24 cellular contexts compared by ENCODE assay signal in the genomic region with DNA sequence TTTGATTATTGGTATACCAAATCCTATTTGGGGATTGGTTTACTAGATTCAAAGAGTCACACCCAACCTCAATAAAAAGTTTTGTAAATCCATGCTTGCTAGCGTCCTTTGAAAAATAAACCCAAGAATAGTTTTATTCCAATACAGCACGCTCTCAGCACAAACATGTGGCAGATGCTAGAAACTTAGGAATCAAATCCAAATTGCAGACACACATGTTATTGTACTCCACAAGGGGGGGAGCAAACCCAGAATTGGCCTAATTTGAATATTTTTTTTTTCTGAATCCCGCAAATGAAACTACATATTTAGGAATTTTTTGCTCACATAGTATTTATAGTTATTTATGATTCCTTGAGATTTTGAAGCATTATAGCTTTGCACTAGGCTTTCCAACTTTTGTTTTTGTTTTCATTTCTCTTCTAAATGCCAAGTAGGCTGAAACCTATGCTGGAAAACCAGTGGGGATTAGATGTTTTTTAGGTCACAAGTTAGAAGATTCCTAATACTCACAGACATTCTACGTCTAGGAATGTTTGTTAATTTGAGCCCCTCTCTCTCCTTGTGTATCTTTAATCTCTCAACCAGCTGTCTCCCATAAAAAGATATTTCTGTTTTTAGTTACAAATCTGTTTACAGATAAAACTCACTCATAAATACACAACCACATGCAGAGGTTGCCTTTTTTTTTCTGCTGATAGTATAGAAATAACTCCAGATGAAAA. TPM values are rescaled to one million over a fixed set of nuclear protein-coding genes. Genes with fewer than 3 reads are reported as not detected.
DNase-seq lines count a peak whose midpoint lies in the region; ATAC-seq and TF ChIP-seq lines count a peak whose summit lies in the region.
"Had no signal": no experiment of that assay in that cellular context is flagged by ENCODE, and none has a peak within 500 bp of the region (broad histone marks: within the 10 kb centered on the region; RNA-seq: fewer than 3 reads in every experiment).

No MANE protein-coding gene starts in this region.

- H3K4me3 ChIP-seq in SK-N-SH (ENCODE audit: low read depth in 2 of 2, low read length in 1 of 2) = no peak overlapping the region
- H3K4me3 ChIP-seq in foreskin fibroblast (ENCODE audit: low read depth in 1 of 2, low read length in 2 of 2) = no peak overlapping the region
- H3K4me3 ChIP-seq: left lung, sigmoid colon had no signal

- H3K4me1 ChIP-seq in SK-N-SH (ENCODE audit: control insufficient read depth in 1 of 2, insufficient read depth in 2 of 2, low read depth in 1 of 2, low read length in 1 of 2) = no peaks in the 10 kb centered on the region; a peak in 1 of 4 replicates
- H3K4me1 ChIP-seq: left lung had no signal

- WGBS in SK-N-SH (ENCODE audit: low lambda C conversion rate) = 74% methylated on average over 4 of the region's 4 CpGs

- POLR2A ChIA-PET in SK-N-SH (lab: Yijun Ruan, JAX) (no interaction called here), HEK293T (lab: Yijun Ruan, JAX) (no interaction called here)

- no peak for TF ChIP-seq EP300 in SK-N-SH (IDR thresholded peaks at IDR 0.05; ENCODE audit: borderline replicate concordance in 1 of 2, low read depth in 1 of 2, low read length in 1 of 2)

- TF ChIP-seq CTCF in SK-N-SH (IDR thresholded peaks at IDR 0.05) (0 out of 2 replicates have a peak, but pooled peaks have one; percentile 6), foreskin fibroblast (IDR thresholded peaks at IDR 0.05; ENCODE audit: low read depth, low read length) (peak; percentile 4)

- DNase-seq in SK-N-SH (peak; percentile 7), LHCN-M2 (ENCODE audit: low read depth) (peak; percentile 5), foreskin fibroblast (peak in 1 of 2 donors; percentile 44), sciatic nerve (ENCODE audit: low spot score) (no peak), cerebellar nuclear complex (lab: John Stamatoyannopoulos, UW) (no peak), HEK293T (ENCODE audit: extremely low spot score) (no peak), RKO (ENCODE audit: low spot score) (no peak)
- DNase-seq: activated B cell treated with CpG ODN at 0.5 μM for 24 hours; activated CD4-positive, alpha-beta memory T cell treated with anti-CD3 and anti-CD28 coated beads, Interleukin-2, amount 10 ng/mL, durations not matched to agents 7 days and 5 days; activated naive CD4-positive, alpha-beta T cell; amygdala; caudate nucleus; CD4-positive, CD25-positive, alpha-beta regulatory T cell; DMS79 treated with DMSO at 0.1 percent for 48 hours; erythroblast; left lung; NCI-H1930; NCI-H226; sigmoid colon; T-helper 9 cell had no signal

- ATAC-seq in SK-N-SH treated with all-trans-retinoic acid at 6 μM for 48 hours (no peak), sciatic nerve (peak; percentile 52)
- ATAC-seq: left lung; Panc1; stimulated activated effector memory CD8-positive, alpha-beta T cell treated with anti-CD3 and anti-CD28 coated beads, Interleukin-12 subunit alpha, Interleukin-12 subunit beta, amount 100 ng/mL, for 72 hours had no signal

- CTCF ChIA-PET in SK-N-SH (lab: Yijun Ruan, JAX) (no interaction called here), HEK293T (lab: Yijun Ruan, JAX) (no interaction called here)

- H3K79me2 ChIP-seq in SK-N-SH (ENCODE audit: insufficient read depth) = no peaks in the 10 kb centered on the region

- H3K27ac ChIP-seq in SK-N-SH (ENCODE audit: low read depth in 2 of 2, low read length in 1 of 2) = no peak overlapping the region; a peak in 1 of 4 replicates
- H3K27ac ChIP-seq: KMS-11, sigmoid colon had no signal

- no peak overlapping the region for H2AFZ ChIP-seq in SK-N-SH (ENCODE audit: low read depth)

- intact Hi-C loops in sciatic nerve (cut with DNase I) = no loop called here

- H3K36me3 ChIP-seq in SK-N-SH (replicated peaks in 1 of 2; ENCODE audit: control insufficient read depth in 1 of 2, insufficient read depth in 2 of 2, low read length in 1 of 2) = no peaks in the 10 kb centered on the region
- H3K36me3 ChIP-seq: left lung, sigmoid colon had no signal

- no peaks in the 10 kb centered on the region for H3K27me3 ChIP-seq in SK-N-SH (ENCODE audit: insufficient read depth)
- H3K27me3 ChIP-seq: left lung, sigmoid colon had no signal

- H3K9me3 ChIP-seq in SK-N-SH = no peaks in the 10 kb centered on the region
- H3K9me3 ChIP-seq: left lung, sigmoid colon had no signal

- peak; percentile 17; the same call in 1 of the 2 replicates for TF ChIP-seq RAD21 in SK-N-SH (IDR thresholded peaks at IDR 0.05; ENCODE audit: low read length)

- no peak overlapping the region for H3K9ac ChIP-seq in SK-N-SH
- H3K9ac ChIP-seq: KMS-11 had no signal

- H4K20me1 ChIP-seq in SK-N-SH (ENCODE audit: insufficient read depth) = no peaks in the 10 kb centered on the region

- H3K9me2 ChIP-seq in SK-N-SH = no peaks in the 10 kb centered on the region

- H3F3A ChIP-seq in SK-N-SH (replicated peaks; ENCODE audit: insufficient read depth) = no peaks in the 10 kb centered on the region

- no peak overlapping the region for H3K4me2 ChIP-seq in SK-N-SH
- H3K4me2 ChIP-seq: KMS-11 had no signal

TF ChIP-seq in SK-N-SH, 30 proteins besides CTCF, POLR2A, EP300 and RAD21 (continues in another document):
- no peak for TF ChIP-seq NRF1 (IDR thresholded peaks at IDR 0.05; ENCODE audit: low read depth, low read length)
- TF ChIP-seq ELF1 (IDR thresholded peaks at IDR 0.05) = no peak
- TF ChIP-seq FOXJ3 (CRISPR knock-in tag; IDR thresholded peaks at IDR 0.05) = no peak
- TF ChIP-seq SIN3A (IDR thresholded peaks at IDR 0.05; ENCODE audit: borderline replicate concordance, low read depth, low read length) = no peak
- TF ChIP-seq YY1 (IDR thresholded peaks at IDR 0.05; ENCODE audit: low read depth) = no peak
- TF ChIP-seq FOXM1 (IDR thresholded peaks at IDR 0.05; ENCODE audit: low read depth) = no peak
- TF ChIP-seq TAF1 (IDR thresholded peaks at IDR 0.05; ENCODE audit: borderline replicate concordance, low read depth, low read length) = no peak

TF ChIP-seq in SK-N-SH treated with all-trans-retinoic acid at 6 μM for 48 hours, 23 proteins besides CTCF, POLR2A, EP300 and RAD21 (continues in another document):
- TF ChIP-seq, protein P1, sequence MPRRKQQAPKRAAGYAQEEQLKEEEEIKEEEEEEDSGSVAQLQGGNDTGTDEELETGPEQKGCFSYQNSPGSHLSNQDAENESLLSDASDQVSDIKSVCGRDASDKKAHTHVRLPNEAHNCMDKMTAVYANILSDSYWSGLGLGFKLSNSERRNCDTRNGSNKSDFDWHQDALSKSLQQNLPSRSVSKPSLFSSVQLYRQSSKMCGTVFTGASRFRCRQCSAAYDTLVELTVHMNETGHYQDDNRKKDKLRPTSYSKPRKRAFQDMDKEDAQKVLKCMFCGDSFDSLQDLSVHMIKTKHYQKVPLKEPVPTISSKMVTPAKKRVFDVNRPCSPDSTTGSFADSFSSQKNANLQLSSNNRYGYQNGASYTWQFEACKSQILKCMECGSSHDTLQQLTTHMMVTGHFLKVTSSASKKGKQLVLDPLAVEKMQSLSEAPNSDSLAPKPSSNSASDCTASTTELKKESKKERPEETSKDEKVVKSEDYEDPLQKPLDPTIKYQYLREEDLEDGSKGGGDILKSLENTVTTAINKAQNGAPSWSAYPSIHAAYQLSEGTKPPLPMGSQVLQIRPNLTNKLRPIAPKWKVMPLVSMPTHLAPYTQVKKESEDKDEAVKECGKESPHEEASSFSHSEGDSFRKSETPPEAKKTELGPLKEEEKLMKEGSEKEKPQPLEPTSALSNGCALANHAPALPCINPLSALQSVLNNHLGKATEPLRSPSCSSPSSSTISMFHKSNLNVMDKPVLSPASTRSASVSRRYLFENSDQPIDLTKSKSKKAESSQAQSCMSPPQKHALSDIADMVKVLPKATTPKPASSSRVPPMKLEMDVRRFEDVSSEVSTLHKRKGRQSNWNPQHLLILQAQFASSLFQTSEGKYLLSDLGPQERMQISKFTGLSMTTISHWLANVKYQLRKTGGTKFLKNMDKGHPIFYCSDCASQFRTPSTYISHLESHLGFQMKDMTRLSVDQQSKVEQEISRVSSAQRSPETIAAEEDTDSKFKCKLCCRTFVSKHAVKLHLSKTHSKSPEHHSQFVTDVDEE (CRISPR knock-in tag; IDR thresholded peaks at IDR 0.05) = no peak
- TF ChIP-seq ZNF8 (CRISPR knock-in tag; IDR thresholded peaks at IDR 0.05) (no peak), TCF4 (CRISPR knock-in tag; IDR thresholded peaks at IDR 0.05; ENCODE audit: borderline replicate concordance) (no peak; the same call in 1 of the 2 replicates), PPARA (CRISPR knock-in tag; IDR thresholded peaks at IDR 0.05; ENCODE audit: borderline replicate concordance) (no peak)

TF ChIP-seq in HEK293T, 16 proteins besides CTCF, POLR2A, EP300 and RAD21:
- TF ChIP-seq NFRKB (IDR thresholded peaks at IDR 0.05) = no peak
- no peak for TF ChIP-seq ARNT (IDR thresholded peaks at IDR 0.05)
- TF ChIP-seq ZNF384 (IDR thresholded peaks at IDR 0.05) = no peak
- TF ChIP-seq SUZ12 (IDR thresholded peaks at IDR 0.05) = no peak
- no peak for TF ChIP-seq HDGF (IDR thresholded peaks at IDR 0.05; ENCODE audit: borderline replicate concordance)
- no peak for TF ChIP-seq CTBP1 (IDR thresholded peaks at IDR 0.05; ENCODE audit: borderline replicate concordance)
- TF ChIP-seq ELF4 (IDR thresholded peaks at IDR 0.05) = no peak
- no peak for TF ChIP-seq FOXA1 (IDR thresholded peaks at IDR 0.05)

RNA-seq across cellular contexts. Expression of a gene that starts 59.3 kb away (rescaled TPM):
- 269 and 278 TPM in 2 replicates for polyA plus RNA-seq in SK-N-SH (2012; rRNA removed)
- 135 and 215 TPM in 2 replicates for polyA plus RNA-seq in SK-N-SH (2012; cell fraction: cytosol; rRNA removed)
- polyA plus RNA-seq in SK-N-SH (2012; cell fraction: nucleus; rRNA removed) = 219 and 308 TPM in 2 replicates
- 57.7 and 77.5 TPM in 2 replicates for total RNA-seq in LHCN-M2 (2014; rRNA removed)
- 68.4 TPM for polyA plus RNA-seq in LHCN-M2 (2012)
- total RNA-seq in sciatic nerve = 238 TPM
- total RNA-seq: activated B cell treated with CpG ODN at 0.5 μM for 24 hours; activated CD4-positive, alpha-beta memory T cell treated with anti-CD3 and anti-CD28 coated beads, Interleukin-2, amount 10 ng/mL, durations not matched to agents 7 days and 5 days; CD4-positive, CD25-positive, alpha-beta regulatory T cell had no signal
- polyA plus RNA-seq: CD4-positive, CD25-positive, alpha-beta regulatory T cell had no signal

Comparison
In these comparisons a context has a peak if more than half of its experiments do, and no peak if none do; other contexts are left out.
1. DNase-seq: peak in SK-N-SH (single experiment) and LHCN-M2 (single experiment); none in sciatic nerve (single experiment), cerebellar nuclear complex (0 of 2), HEK293T (single experiment) and RKO (single experiment).